25 cellular contexts compared by ENCODE assay signal in genomic region chr3:139088462-139089324, GRCh38. TPM values are rescaled to one million over a fixed set of nuclear protein-coding genes. Genes with fewer than 3 reads are reported as not detected.
DNase-seq lines count a peak whose midpoint lies in the region; ATAC-seq and TF ChIP-seq lines count a peak whose summit lies in the region.
"Had no signal": no experiment of that assay in that cellular context is flagged by ENCODE, and none has a peak within 500 bp of the region (broad histone marks: within the 10 kb centered on the region; RNA-seq: fewer than 3 reads in every experiment).

No MANE protein-coding gene starts in this region.

- peaks cover 0 to 31% (median 0%) of the 10 kb centered on the region in 3 donors for H3K9me3 ChIP-seq in gastroesophageal sphincter
- H3K9me3 ChIP-seq: A549, BE2C had no signal

- H3K36me3 Mint-ChIP-seq in stimulated activated effector memory CD8-positive, alpha-beta T cell treated with anti-CD3 and anti-CD28 coated beads, Interleukin-12 subunit alpha, Interleukin-12 subunit beta, amount 100 ng/mL, for 72 hours = no peaks in the 10 kb centered on the region
- no peaks in the 10 kb centered on the region for H3K36me3 Mint-ChIP-seq in activated naive CD4-positive, alpha-beta T cell treated with anti-CD3 and anti-CD28 coated beads for 36 hours (ENCODE audit: low read depth)
- H3K36me3 Mint-ChIP-seq: CD14-positive monocyte; CD8-positive, alpha-beta memory T cell had no signal

- no peak overlapping the region for H3K4me3 ChIP-seq in gastroesophageal sphincter
- H3K4me3 ChIP-seq: A549; BLaER1 treated with 17β-estradiol and CSF1 and Interleukin-3, amounts not matched to agents 10 nM and 100 nM; GM12878; GM23338 had no signal

- no peaks in the 10 kb centered on the region for H3K4me1 Mint-ChIP-seq in stimulated activated naive CD8-positive, alpha-beta T cell treated with anti-CD3 and anti-CD28 coated beads, Interleukin-15, amount 100 ng/mL, for 72 hours
- no peaks in the 10 kb centered on the region for H3K4me1 Mint-ChIP-seq in stimulated activated effector memory CD8-positive, alpha-beta T cell treated with anti-CD3 and anti-CD28 coated beads, Interleukin-12 subunit alpha, Interleukin-12 subunit beta, amount 100 ng/mL, for 72 hours
- H3K4me1 Mint-ChIP-seq in activated naive CD4-positive, alpha-beta T cell treated with anti-CD3 and anti-CD28 coated beads for 36 hours (ENCODE audit: low read depth) = no peaks in the 10 kb centered on the region
- H3K4me1 Mint-ChIP-seq: CD14-positive monocyte; CD8-positive, alpha-beta memory T cell; GM23338; H9 had no signal

- 93% methylated on average over 3 of the region's 8 CpGs; no CpG with 5 or more reads in 1 of the 2 donors for WGBS in gastroesophageal sphincter (ENCODE audit: low coverage in 1 of 2), 2 donors

- no peak for DNase-seq in stimulated activated naive CD8-positive, alpha-beta T cell treated with anti-CD3 and anti-CD28 coated beads, Interleukin-15, amount 100 ng/mL, for 72 hours
- no peak for DNase-seq in stimulated activated naive CD8-positive, alpha-beta T cell treated with anti-CD3 and anti-CD28 coated beads, Interleukin-15, Interleukin-2, amounts not matched to agents 100 U/mL and 50 U/mL, for 24 hours
- DNase-seq in stimulated activated effector memory CD8-positive, alpha-beta T cell treated with anti-CD3 and anti-CD28 coated beads, Interleukin-12 subunit alpha, Interleukin-12 subunit beta, amount 100 ng/mL, for 72 hours (ENCODE audit: low spot score in 2 of 2) = no peak
- no peak for DNase-seq in activated naive CD4-positive, alpha-beta T cell treated with anti-CD3 and anti-CD28 coated beads for 36 hours
- no peak for DNase-seq in T-helper 9 cell
- DNase-seq: 8988T; ACHN; AML-193; BE2C; CD4-positive, alpha-beta T cell; CD8-positive, alpha-beta memory T cell; DMS 273 treated with DMSO at 0.1 percent for 48 hours; DMS79; EL; GDM1; H9 had no signal

- H3K27me3 Mint-ChIP-seq in stimulated activated naive CD8-positive, alpha-beta T cell treated with anti-CD3 and anti-CD28 coated beads, Interleukin-15, amount 100 ng/mL, for 72 hours = peaks cover 23% of the 10 kb centered on the region
- H3K27me3 Mint-ChIP-seq in activated naive CD4-positive, alpha-beta T cell treated with anti-CD3 and anti-CD28 coated beads for 36 hours (ENCODE audit: low read depth) = peaks cover 10% of the 10 kb centered on the region

- intact Hi-C loops in activated naive CD4-positive, alpha-beta T cell treated with anti-CD3 and anti-CD28 coated beads for 36 hours (cut with micrococcal nuclease) = no loop called here

- peak; percentile 35 for ATAC-seq in stimulated activated naive CD8-positive, alpha-beta T cell treated with anti-CD3 and anti-CD28 coated beads, Interleukin-15, amount 100 ng/mL, for 72 hours
- no peak for ATAC-seq in stimulated activated naive CD8-positive, alpha-beta T cell treated with anti-CD3 and anti-CD28 coated beads, Interleukin-15, Interleukin-2, amounts not matched to agents 100 U/mL and 50 U/mL, for 24 hours
- ATAC-seq in gastroesophageal sphincter = peak; percentile 22
- ATAC-seq in stimulated activated effector memory CD8-positive, alpha-beta T cell treated with anti-CD3 and anti-CD28 coated beads, Interleukin-12 subunit alpha, Interleukin-12 subunit beta, amount 100 ng/mL, for 72 hours = peak; percentile 39
- no peak for ATAC-seq in HG02870 (IDR thresholded peaks at IDR 0.05; ENCODE audit: unreplicated experiment)
- ATAC-seq: A549, GM12878, GM23338, HCT116 had no signal

- CTCF ChIA-PET in activated naive CD4-positive, alpha-beta T cell treated with anti-CD3 and anti-CD28 coated beads for 36 hours (lab: Charles Lee) = interaction anchor here (0.9 to 1.1 kb wide), 2 partner anchors 23 to 150 kb away, joined by 3 to 4 read pairs; no protein-coding TSS in a partner anchor

- no peak overlapping the region for H3K27ac Mint-ChIP-seq in stimulated activated naive CD8-positive, alpha-beta T cell treated with anti-CD3 and anti-CD28 coated beads, Interleukin-15, amount 100 ng/mL, for 72 hours
- no peak overlapping the region for H3K27ac Mint-ChIP-seq in stimulated activated effector memory CD8-positive, alpha-beta T cell treated with anti-CD3 and anti-CD28 coated beads, Interleukin-12 subunit alpha, Interleukin-12 subunit beta, amount 100 ng/mL, for 72 hours
- no peak overlapping the region for H3K27ac Mint-ChIP-seq in activated naive CD4-positive, alpha-beta T cell treated with anti-CD3 and anti-CD28 coated beads for 36 hours
- H3K27ac Mint-ChIP-seq: CD14-positive monocyte; CD4-positive, alpha-beta T cell; CD8-positive, alpha-beta memory T cell; GM23338; H9 had no signal

- no peak for TF ChIP-seq CTCF in gastroesophageal sphincter (IDR thresholded peaks at IDR 0.05)

- H3K9me3 Mint-ChIP-seq in stimulated activated naive CD8-positive, alpha-beta T cell treated with anti-CD3 and anti-CD28 coated beads, Interleukin-15, amount 100 ng/mL, for 72 hours = peaks cover 0 to 8% of the 10 kb centered on the region in 2 donors
- peaks cover 7% of the 10 kb centered on the region for H3K9me3 Mint-ChIP-seq in stimulated activated effector memory CD8-positive, alpha-beta T cell treated with anti-CD3 and anti-CD28 coated beads, Interleukin-12 subunit alpha, Interleukin-12 subunit beta, amount 100 ng/mL, for 72 hours
- H3K9me3 Mint-ChIP-seq in activated naive CD4-positive, alpha-beta T cell treated with anti-CD3 and anti-CD28 coated beads for 36 hours = peaks cover 4% of the 10 kb centered on the region

- no peaks in the 10 kb centered on the region for H3K4me1 ChIP-seq in gastroesophageal sphincter
- H3K4me1 ChIP-seq: A549; BE2C; BLaER1 treated with 17β-estradiol and CSF1 and Interleukin-3, amounts not matched to agents 10 nM and 100 nM had no signal

- no peak for TF ChIP-seq EP300 in gastroesophageal sphincter (IDR thresholded peaks at IDR 0.05)

- H3K4me3 Mint-ChIP-seq in stimulated activated naive CD8-positive, alpha-beta T cell treated with anti-CD3 and anti-CD28 coated beads, Interleukin-15, amount 100 ng/mL, for 72 hours = no peak overlapping the region
- no peak overlapping the region for H3K4me3 Mint-ChIP-seq in stimulated activated effector memory CD8-positive, alpha-beta T cell treated with anti-CD3 and anti-CD28 coated beads, Interleukin-12 subunit alpha, Interleukin-12 subunit beta, amount 100 ng/mL, for 72 hours
- H3K4me3 Mint-ChIP-seq in activated naive CD4-positive, alpha-beta T cell treated with anti-CD3 and anti-CD28 coated beads for 36 hours = no peak overlapping the region
- H3K4me3 Mint-ChIP-seq: CD14-positive monocyte; CD4-positive, alpha-beta T cell; CD8-positive, alpha-beta memory T cell; GM23338; H9 had no signal

- H3K27me3 ChIP-seq in gastroesophageal sphincter = peaks cover 10% of the 10 kb centered on the region
- H3K27me3 ChIP-seq: BE2C; BLaER1 treated with 17β-estradiol and CSF1 and Interleukin-3, amounts not matched to agents 10 nM and 100 nM had no signal

- no peaks in the 10 kb centered on the region for H3K36me3 ChIP-seq in gastroesophageal sphincter
- H3K36me3 ChIP-seq: BE2C; BLaER1 treated with 17β-estradiol and CSF1 and Interleukin-3, amounts not matched to agents 10 nM and 100 nM had no signal

- TF ChIP-seq POLR2A in gastroesophageal sphincter (IDR thresholded peaks at IDR 0.05) = no peak

- H3K27ac ChIP-seq in gastroesophageal sphincter = no peak overlapping the region
- H3K27ac ChIP-seq: A549; BLaER1 treated with 17β-estradiol and CSF1 and Interleukin-3, amounts not matched to agents 10 nM and 100 nM had no signal

RNA-seq across cellular contexts. Expression of gene PRR23C, which starts 44.0 kb away (rescaled TPM):
- under 1 TPM in 1 of 4 donors, not detected in 3; 0.15 TPM for total RNA-seq in gastroesophageal sphincter
- total RNA-seq in activated naive CD4-positive, alpha-beta T cell treated with anti-CD3 and anti-CD28 coated beads for 36 hours = not detected
- total RNA-seq: CD4-positive, alpha-beta T cell; CD8-positive, alpha-beta memory T cell; GM12878; GM23338; H4; H9 had no signal

Comparison
In these comparisons a context has a peak if more than half of its experiments do, and no peak if none do; other contexts are left out.
1. ATAC-seq: peak in stimulated activated naive CD8-positive, alpha-beta T cell treated with anti-CD3 and anti-CD28 coated beads, Interleukin-15, amount 100 ng/mL, for 72 hours (single experiment), gastroesophageal sphincter (single experiment) and stimulated activated effector memory CD8-positive, alpha-beta T cell treated with anti-CD3 and anti-CD28 coated beads, Interleukin-12 subunit alpha, Interleukin-12 subunit beta, amount 100 ng/mL, for 72 hours (single experiment); none in stimulated activated naive CD8-positive, alpha-beta T cell treated with anti-CD3 and anti-CD28 coated beads, Interleukin-15, Interleukin-2, amounts not matched to agents 100 U/mL and 50 U/mL, for 24 hours (single experiment) and HG02870 (single experiment).